Comparison of ENCODE assay signal across 24 cellular contexts in genomic region chr12:132207083-132207775, GRCh38.
"Had no signal": no experiment of that assay in that cellular context is flagged by ENCODE, and none has a peak within 500 bp of the region (broad histone marks: within the 10 kb centered on the region; RNA-seq: fewer than 3 reads in every experiment).

No MANE protein-coding gene starts in this region.

- FAIRE-seq: RCC 7860 had no signal

- H3K27ac ChIP-seq: KMS-11 had no signal

- ATAC-seq: activated T-cell treated with anti-CD3 and anti-CD28 coated beads, Interleukin-2, amount 50 U/mL, for 4 hours; T-helper 17 cell had no signal

- DNase-seq: activated CD4-positive, alpha-beta memory T cell treated with anti-CD3 and anti-CD28 coated beads for 36 hours; activated CD4-positive, alpha-beta T cell treated with anti-CD3 and anti-CD28 coated beads, Interleukin-2, amount 10 ng/mL, durations not matched to agents 7 days and 5 days; activated CD4-positive, CD25-positive, alpha-beta regulatory T cell; activated CD8-positive, alpha-beta memory T cell treated with anti-CD3 and anti-CD28 coated beads for 24 hours; activated effector memory CD4-positive, alpha-beta T cell treated with anti-CD3 and anti-CD28 coated beads, Interleukin-2, amount 50 U/mL, for 16 hours; activated naive CD4-positive, alpha-beta T cell treated with Interleukin-2 at 50 U/mL for 16 hours; activated naive CD8-positive, alpha-beta T cell treated with anti-CD3 and anti-CD28 coated beads for 36 hours; activated T-cell treated with anti-CD3 and anti-CD28 coated beads, Interleukin-2, amount 50 U/mL, for 4 hours; anterior cingulate cortex; cerebellar nuclear complex; NCI-H1092; NCI-H1417 treated with DMSO at 0.1 percent for 48 hours; NCI-H1694; NCI-H2029; NCI-H2107; NCI-H2171 treated with DMSO at 0.1 percent for 48 hours; NCI-H345; NCI-H510A; NCI-H526 treated with DMSO at 0.1 percent for 48 hours; SHP77 treated with DMSO at 0.1 percent for 48 hours; T-helper 17 cell; T-helper 9 cell had no signal

- H3K9ac ChIP-seq: KMS-11 had no signal

- H3K4me2 ChIP-seq: KMS-11 had no signal
